In the genomic region with DNA sequence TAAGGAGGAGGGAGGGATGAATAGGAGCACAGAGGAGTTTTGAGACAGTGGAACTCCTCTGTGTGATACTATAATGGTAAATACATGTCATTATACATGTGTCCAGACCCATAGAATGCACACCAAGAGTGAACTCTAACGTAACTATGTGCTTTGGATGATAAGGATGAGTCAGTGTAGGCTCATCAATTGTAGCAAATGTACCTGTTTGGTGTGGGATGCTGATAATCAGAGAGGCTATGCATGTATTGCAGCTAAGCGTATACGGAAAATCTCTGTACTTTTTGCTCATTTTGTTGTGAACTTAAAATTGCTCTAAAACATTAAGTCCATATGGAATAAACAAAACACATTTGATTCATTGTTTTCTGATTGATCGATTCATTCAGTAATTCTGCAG, we compare ENCODE assay signal across 19 cellular contexts. TPM values are rescaled to one million over a fixed set of nuclear protein-coding genes. Genes with fewer than 3 reads are reported as not detected.
DNase-seq lines count a peak whose midpoint lies in the region; ATAC-seq, FAIRE-seq and TF ChIP-seq lines count a peak whose summit lies in the region.
"Had no signal": no experiment of that assay in that cellular context is flagged by ENCODE, and none has a peak within 500 bp of the region (broad histone marks: within the 10 kb centered on the region; RNA-seq: fewer than 3 reads in every experiment).

No MANE protein-coding gene starts in this region.

- no peaks in the 10 kb centered on the region for H3K36me3 Mint-ChIP-seq in astrocyte (ENCODE audit: low read depth, unreplicated experiment)
- H3K36me3 Mint-ChIP-seq in central memory CD8-positive, alpha-beta T cell (ENCODE audit: insufficient read depth), result no peaks in the 10 kb centered on the region
- H3K36me3 Mint-ChIP-seq in immature natural killer cell, result peaks cover 0 to 20% (median 11%) of the 10 kb centered on the region in 3 donors
- H3K36me3 Mint-ChIP-seq: CD4-positive, alpha-beta memory T cell had no signal

- H3K27ac Mint-ChIP-seq in astrocyte (ENCODE audit: unreplicated experiment) (no peak overlapping the region), immature natural killer cell (peak overlapping the region in 4 of 6 donors; percentile 0 to 40 (median 17))
- peak overlapping the region; percentile 26 for H3K27ac Mint-ChIP-seq in central memory CD8-positive, alpha-beta T cell (ENCODE audit: low read depth)
- H3K27ac Mint-ChIP-seq: CD4-positive, alpha-beta memory T cell; GM23338 had no signal

- H3K4me3 Mint-ChIP-seq in astrocyte (ENCODE audit: unreplicated experiment) (no peak overlapping the region), immature natural killer cell (no peak overlapping the region)
- no peak overlapping the region for H3K4me3 Mint-ChIP-seq in central memory CD8-positive, alpha-beta T cell
- H3K4me3 Mint-ChIP-seq: CD4-positive, alpha-beta memory T cell; GM23338 had no signal

- H3K4me1 Mint-ChIP-seq in astrocyte (ENCODE audit: low read depth, unreplicated experiment) (no peaks in the 10 kb centered on the region), immature natural killer cell (peaks cover 2 to 5% of the 10 kb centered on the region in 2 donors)
- peaks cover 9% of the 10 kb centered on the region for H3K4me1 Mint-ChIP-seq in central memory CD8-positive, alpha-beta T cell
- H3K4me1 Mint-ChIP-seq: GM23338 had no signal

- DNase-seq in astrocyte (ENCODE audit: low read depth), result no peak
- DNase-seq in central memory CD8-positive, alpha-beta T cell (ENCODE audit: low spot score in 2 of 2), result no peak
- no peak for DNase-seq in immature natural killer cell
- DNase-seq in NCI-H748 (lab: John Stamatoyannopoulos, UW; ENCODE audit: unreplicated experiment), result no peak
- no peak for DNase-seq in GOT3 (lab: John Stamatoyannopoulos, UW)
- DNase-seq in NCI-H2227 treated with DMSO at 0.1 percent for 48 hours (lab: John Stamatoyannopoulos, UW), result no peak
- DNase-seq: C1 segment of cervical spinal cord; Calu3; CD4-positive, alpha-beta memory T cell; COR-L47; DMS53; DMS79 treated with DMSO at 0.1 percent for 48 hours; GF-D8; H7; HCEC 1CT had no signal

- H2AFZ ChIP-seq in astrocyte (ENCODE audit: low read depth, low read length), result no peak overlapping the region
- H2AFZ ChIP-seq: GM23338 had no signal

- FAIRE-seq in astrocyte (lab: Jason Lieb, UNC), result peak; percentile 56
- FAIRE-seq: GM12891, GM18507 had no signal

- no peaks in the 10 kb centered on the region for H3K36me3 ChIP-seq in astrocyte (ENCODE audit: insufficient read depth, low read length)

- no peak overlapping the region for H3K9ac ChIP-seq in astrocyte (ENCODE audit: low read length)

- no peaks in the 10 kb centered on the region for H3K9me3 Mint-ChIP-seq in astrocyte (ENCODE audit: unreplicated experiment)
- H3K9me3 Mint-ChIP-seq in central memory CD8-positive, alpha-beta T cell, result no peaks in the 10 kb centered on the region
- H3K9me3 Mint-ChIP-seq in immature natural killer cell, result no peaks in the 10 kb centered on the region
- H3K9me3 Mint-ChIP-seq: GM23338 had no signal

- H3K4me2 ChIP-seq in astrocyte (ENCODE audit: low read length), result no peak overlapping the region
- H3K4me2 ChIP-seq: GM23338 had no signal

- no peaks in the 10 kb centered on the region for H3K27me3 ChIP-seq in astrocyte (ENCODE audit: insufficient read depth, low read length)

- H3K4me1 ChIP-seq in astrocyte (ENCODE audit: insufficient read depth, low read length), result no peaks in the 10 kb centered on the region

- H3K79me2 ChIP-seq in astrocyte (ENCODE audit: insufficient read depth, low read length), result no peaks in the 10 kb centered on the region

- no peak overlapping the region for H3K4me3 ChIP-seq in astrocyte (ENCODE audit: insufficient read depth, low read depth, low read length)
- H3K4me3 ChIP-seq: GM23338 had no signal

- TF ChIP-seq CTCF in astrocyte (IDR thresholded peaks at IDR 0.05; ENCODE audit: insufficient read depth, low read depth, low read length), result no peak

- H3K27me3 Mint-ChIP-seq in astrocyte (ENCODE audit: low read depth, unreplicated experiment) (no peaks in the 10 kb centered on the region), immature natural killer cell (ENCODE audit: low read depth in 3 of 3) (no peaks in the 10 kb centered on the region)
- no peaks in the 10 kb centered on the region for H3K27me3 Mint-ChIP-seq in central memory CD8-positive, alpha-beta T cell
- H3K27me3 Mint-ChIP-seq: CD4-positive, alpha-beta memory T cell had no signal

- H3K9me3 ChIP-seq in astrocyte (ENCODE audit: insufficient read depth, low read depth, low read length), result no peaks in the 10 kb centered on the region

- ATAC-seq in central memory CD8-positive, alpha-beta T cell (replicated peaks; ENCODE audit: extremely low read depth, poor library complexity, severe bottlenecking), result no peak
- ATAC-seq in HG03039 (IDR thresholded peaks at IDR 0.05; ENCODE audit: unreplicated experiment), result no peak
- ATAC-seq: GM23338 had no signal

- H3K27ac ChIP-seq in astrocyte (ENCODE audit: low read depth, low read length), result no peak overlapping the region

- no peaks in the 10 kb centered on the region for H4K20me1 ChIP-seq in astrocyte (ENCODE audit: insufficient read depth, low read length)

RNA-seq across cellular contexts. Expression of gene RAP2B, which starts 33.5 kb away (rescaled TPM):
- total RNA-seq in astrocyte, result 42.2 and 45.4 TPM in 2 replicates
- polyA plus RNA-seq in immature natural killer cell, result 10 to 100 TPM; 15.9 to 29.8 (median 23.2) TPM
